8 cellular contexts compared by ENCODE assay signal in the genomic region with DNA sequence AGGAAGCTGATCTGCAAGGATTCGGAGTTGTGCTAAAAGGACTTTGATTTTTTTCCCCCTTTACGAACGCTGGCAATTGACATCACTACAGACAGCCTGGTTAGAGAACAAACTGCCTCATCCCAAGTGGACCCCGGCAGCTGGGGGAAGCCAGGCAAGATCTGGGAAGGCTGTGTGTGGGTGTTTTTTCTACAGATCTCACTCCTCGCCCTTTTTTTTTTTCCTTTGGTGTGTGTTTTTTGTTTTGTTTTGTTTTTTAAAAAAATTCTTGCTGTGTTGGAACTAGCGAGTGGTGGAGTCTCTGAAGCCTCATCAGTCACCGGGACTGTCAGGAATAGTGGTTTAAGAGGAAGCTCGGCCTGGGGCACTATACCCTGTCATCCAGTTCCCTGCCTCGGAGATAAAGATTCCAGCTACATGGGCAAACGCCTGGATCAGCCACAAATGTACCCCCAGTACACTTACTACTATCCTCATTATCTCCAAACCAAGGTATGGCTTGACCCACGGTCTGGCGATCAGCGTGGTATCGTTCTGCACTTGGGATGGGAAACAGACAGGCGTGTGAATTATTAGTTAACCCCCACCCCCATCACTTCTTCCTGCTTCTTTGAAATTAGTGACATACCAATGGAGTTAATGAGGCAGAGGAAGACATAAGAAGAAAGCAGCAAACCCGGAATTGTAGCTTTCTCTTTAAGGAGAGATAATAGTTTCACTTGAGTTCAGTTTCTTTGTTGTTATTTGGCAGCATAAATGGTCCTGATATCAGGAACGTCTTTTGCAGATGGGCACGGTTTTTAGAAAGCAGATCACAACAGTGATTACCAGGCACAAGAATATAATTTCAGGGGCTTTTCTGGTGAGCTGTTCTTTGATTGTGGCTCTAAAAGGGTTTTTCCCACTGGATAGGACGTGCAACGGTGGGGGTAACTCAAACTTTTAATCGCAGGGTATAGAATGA. TPM values are rescaled to one million over a fixed set of nuclear protein-coding genes. Genes with fewer than 3 reads are reported as not detected.
DNase-seq lines count a peak whose midpoint lies in the region; ATAC-seq and TF ChIP-seq lines count a peak whose summit lies in the region.

No MANE protein-coding gene starts in this region.

- 4 to 10% methylated on average over 21 of the region's 21 CpGs for WGBS in lung, 2 donors
- 0 to 2% methylated on average over 21 of the region's 21 CpGs for WGBS in tibial nerve, 2 donors

- no peak for TF ChIP-seq POLR2A in tibial nerve (IDR thresholded peaks at IDR 0.05)

- H3K4me3 ChIP-seq in GM12865 (ENCODE audit: low read depth, low read length) (peak overlapping the region; percentile 65), MM.1S (ENCODE audit: low read length) (peak overlapping the region; percentile 45; the same call in 1 of the 2 replicates), choroid plexus epithelial cell (ENCODE audit: low read depth, low read length) (peak overlapping the region; percentile 76), lung (peak overlapping the region; percentile 81), tibial nerve (peak overlapping the region; percentile 45 to 70 (median 52))

- no peaks in the 10 kb centered on the region for H3F3A ChIP-seq in MM.1S (ENCODE audit: insufficient read depth, low read length)

- no peak for TF ChIP-seq EP300 in tibial nerve (IDR thresholded peaks at IDR 0.05)

- H3K79me2 ChIP-seq in MM.1S (ENCODE audit: low read length), result no peaks in the 10 kb centered on the region

- H4K20me1 ChIP-seq in MM.1S (ENCODE audit: insufficient read depth, low read length), result no peaks in the 10 kb centered on the region

- H3K4me2 ChIP-seq in MM.1S (ENCODE audit: low read depth, low read length), result peak overlapping the region; percentile 68

- H3K4me1 ChIP-seq in MM.1S (ENCODE audit: low read length) (no peaks in the 10 kb centered on the region), lung (ENCODE audit: control insufficient read depth in 2 of 2, insufficient read depth in 2 of 2, low read length in 2 of 2) (peaks cover 0 to 3% of the 10 kb centered on the region in 2 donors), tibial nerve (peaks cover 0 to 34% (median 5%) of the 10 kb centered on the region in 4 donors)

- no peak for TF ChIP-seq CTCF in GM12865 (IDR thresholded peaks at IDR 0.05; ENCODE audit: insufficient read depth, low read depth, low read length, missing control alignments)
- TF ChIP-seq CTCF in MM.1S (IDR thresholded peaks at IDR 0.05; ENCODE audit: low read length), result no peak
- no peak for TF ChIP-seq CTCF in choroid plexus epithelial cell (conservative IDR thresholded peaks at IDR 0.05; ENCODE audit: low read depth, low read length)
- TF ChIP-seq CTCF in lung (IDR thresholded peaks at IDR 0.05; ENCODE audit: control extremely low read depth, extremely low read depth), result no peak
- no peak for TF ChIP-seq CTCF in tibial nerve (IDR thresholded peaks at IDR 0.05)

- peak overlapping the region; percentile 30 for H2AFZ ChIP-seq in MM.1S (ENCODE audit: low read length)

- DNase-seq in GM12865 (ENCODE audit: low read depth) (peak; percentile 63), MM.1S (peak; percentile 9), choroid plexus epithelial cell (ENCODE audit: low read depth) (peak; percentile 70), lung (ENCODE audit: low spot score) (no peak), tibial nerve (ENCODE audit: low spot score in 2 of 2) (peak in 1 of 2 donors; percentile 35), NCI-H526 treated with DMSO at 0.1 percent for 48 hours (lab: John Stamatoyannopoulos, UW) (no peak), GDM1 (lab: John Stamatoyannopoulos, UW) (no peak)

- no peaks in the 10 kb centered on the region for H3K9me3 ChIP-seq in MM.1S (replicated peaks; ENCODE audit: insufficient read depth, low read length)
- H3K9me3 ChIP-seq in lung (ENCODE audit: control insufficient read depth in 2 of 2, insufficient read depth in 1 of 2, low read length in 1 of 2), result no peaks in the 10 kb centered on the region
- no peaks in the 10 kb centered on the region for H3K9me3 ChIP-seq in tibial nerve

- H3K27me3 ChIP-seq in MM.1S (replicated peaks; ENCODE audit: insufficient read depth, low read length), result no peaks in the 10 kb centered on the region
- no peaks in the 10 kb centered on the region for H3K27me3 ChIP-seq in lung (ENCODE audit: control insufficient read depth, insufficient read depth)
- no peaks in the 10 kb centered on the region for H3K27me3 ChIP-seq in tibial nerve

- H3K9ac ChIP-seq in MM.1S (ENCODE audit: low read length), result no peak overlapping the region

- H3K9me2 ChIP-seq in MM.1S (replicated peaks; ENCODE audit: insufficient read depth, low read length), result no peaks in the 10 kb centered on the region

- ATAC-seq in GM21737 (IDR thresholded peaks at IDR 0.05; ENCODE audit: unreplicated experiment) (peak; percentile 63), lung (ENCODE audit: insufficient read depth, low FRiP score) (no peak)

- no peak overlapping the region for H3K27ac ChIP-seq in MM.1S (ENCODE audit: low read length)
- H3K27ac ChIP-seq in lung (ENCODE audit: low read depth in 1 of 2, low read length in 1 of 2), result peak overlapping the region; percentile 83 to 94
- peak overlapping the region; percentile 68 to 93 (median 86) for H3K27ac ChIP-seq in tibial nerve

- H3K36me3 ChIP-seq in MM.1S (replicated peaks; ENCODE audit: insufficient read depth, low read length) (no peaks in the 10 kb centered on the region), lung (ENCODE audit: control insufficient read depth in 2 of 2, insufficient read depth in 2 of 2, low read length in 2 of 2) (no peaks in the 10 kb centered on the region), tibial nerve (no peaks in the 10 kb centered on the region)

RNA-seq across cellular contexts. Expression of gene RBMS3, which starts 0.7 kb away (rescaled TPM):
- total RNA-seq in lung (100 to 1,000 TPM in 1 of 2 donors, 10 to 100 TPM in 1; 48.1 to 117 TPM), tibial nerve (100 to 1,000 TPM; 157 to 175 (median 161) TPM)
- polyA plus RNA-seq in lung, result 10 to 100 TPM in 1 of 2 donors, 1 to 10 TPM in 1; 4.8 to 10.8 TPM

Comparison
In these comparisons a context has a peak if more than half of its experiments do, and no peak if none do; other contexts are left out.
1. DNase-seq: peak in GM12865 (single experiment), MM.1S (single experiment) and choroid plexus epithelial cell (single experiment); none in lung (single experiment), NCI-H526 treated with DMSO at 0.1 percent for 48 hours (single experiment) and GDM1 (single experiment).
2. Peak in every context shown above with its lines, with median percentiles within 50 percentile points of each other: H3K4me3 ChIP-seq.